Comparison of ENCODE assay signal across 19 cellular contexts in the genomic region with DNA sequence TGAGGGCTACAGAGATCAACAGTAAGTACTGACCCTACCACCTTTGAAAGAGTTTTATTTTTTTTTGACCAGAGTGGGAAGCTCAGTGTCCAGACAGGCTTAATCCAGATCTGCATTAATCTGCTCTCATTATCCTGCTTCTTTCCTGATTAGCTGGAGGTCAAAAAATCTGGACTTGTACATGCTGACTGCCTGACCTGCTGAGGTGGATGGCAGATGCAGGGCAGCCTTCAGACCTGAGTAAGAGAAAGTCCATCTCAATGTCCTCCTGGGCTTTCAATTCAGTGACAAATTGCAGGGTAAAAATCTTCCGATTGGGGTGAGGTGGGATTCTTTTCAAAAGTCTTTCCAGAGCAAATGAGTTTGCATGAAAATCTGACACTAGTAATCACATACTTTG.
DNase-seq lines count a peak whose midpoint lies in the region; ATAC-seq, FAIRE-seq and TF ChIP-seq lines count a peak whose summit lies in the region.
"Had no signal": no experiment of that assay in that cellular context is flagged by ENCODE, and none has a peak within 500 bp of the region (broad histone marks: within the 10 kb centered on the region; RNA-seq: fewer than 3 reads in every experiment).

No MANE protein-coding gene starts in this region.

- peaks cover 21% of the 10 kb centered on the region for H3K4me1 Mint-ChIP-seq in nephron progenitor cell
- H3K4me1 Mint-ChIP-seq: CD4-positive, CD25-positive, alpha-beta regulatory T cell; CD8-positive, alpha-beta memory T cell had no signal

- H3K4me1 ChIP-seq in IMR-90 (ENCODE audit: control insufficient read depth, insufficient read depth, low read length) = no peaks in the 10 kb centered on the region; the same call in 1 of the 2 replicates
- H3K4me1 ChIP-seq in hepatocyte (ENCODE audit: insufficient read depth) = no peaks in the 10 kb centered on the region
- H3K4me1 ChIP-seq: BE2C, HAP-1 had no signal

- H3K9me3 Mint-ChIP-seq in nephron progenitor cell = peaks cover 27% of the 10 kb centered on the region

- H4K8ac ChIP-seq in IMR-90 (ENCODE audit: low read depth in 2 of 2, low read length in 2 of 2) = peak overlapping the region in 1 of 2 experiments; percentile 17; a peak in 1 of 4 replicates

- no peaks in the 10 kb centered on the region for H3K79me1 ChIP-seq in IMR-90 (ENCODE audit: low read depth in 1 of 2, low read length in 2 of 2)

- H3K9ac ChIP-seq in IMR-90 (ENCODE audit: low read depth, low read length) = no peak overlapping the region

- no peak for ATAC-seq in IMR-90 (ENCODE audit: low read depth)
- ATAC-seq in HG03097 (IDR thresholded peaks at IDR 0.05; ENCODE audit: low FRiP score, unreplicated experiment) = no peak

- H4K20me1 ChIP-seq in IMR-90 (ENCODE audit: insufficient read depth, low read length) (no peaks in the 10 kb centered on the region), hepatocyte (ENCODE audit: insufficient read depth, poor library complexity, severe bottlenecking) (no peaks in the 10 kb centered on the region)

- no TSS peak for BruUV-seq in IMR-90 (replicated peaks; lab: Mats Ljungman, UMichigan)

- H3K4me3 Mint-ChIP-seq in nephron progenitor cell = no peak overlapping the region
- H3K4me3 Mint-ChIP-seq: CD4-positive, CD25-positive, alpha-beta regulatory T cell; CD8-positive, alpha-beta memory T cell had no signal

- no peak overlapping the region for H2AK9ac ChIP-seq in IMR-90 (replicated peaks; ENCODE audit: low read depth, low read length, poor library complexity)

- H3K27ac ChIP-seq in IMR-90 (ENCODE audit: insufficient read depth, low read length) (no peak overlapping the region), hepatocyte (no peak overlapping the region)

- H3K27me3 ChIP-seq in IMR-90 (ENCODE audit: control insufficient read depth, insufficient read depth, low read length) = no peaks in the 10 kb centered on the region
- H3K27me3 ChIP-seq in hepatocyte = no peaks in the 10 kb centered on the region
- H3K27me3 ChIP-seq: BE2C had no signal

- H3K79me2 ChIP-seq in hepatocyte = no peaks in the 10 kb centered on the region

- no peak overlapping the region for H3K4me2 ChIP-seq in IMR-90 (ENCODE audit: low read depth, low read length)
- no peak overlapping the region for H3K4me2 ChIP-seq in hepatocyte

- no peak for TF ChIP-seq POLR2A in IMR-90 (IDR thresholded peaks at IDR 0.05; ENCODE audit: low read depth, low read length)

- CTCF ChIA-PET in IMR-90 (lab: Yijun Ruan, JAX) = no interaction called here

- H3K18ac ChIP-seq in IMR-90 (ENCODE audit: low read depth, low read length) = no peak overlapping the region; the same call in 1 of the 2 replicates

- H2BK20ac ChIP-seq in IMR-90 (ENCODE audit: low read depth, low read length) = no peak overlapping the region; the same call in 1 of the 2 replicates

- no peaks in the 10 kb centered on the region for H3K27me3 Mint-ChIP-seq in nephron progenitor cell (ENCODE audit: low read depth, poor library complexity)
- H3K27me3 Mint-ChIP-seq: CD4-positive, CD25-positive, alpha-beta regulatory T cell; CD8-positive, alpha-beta memory T cell had no signal

- peak; percentile 82 for FAIRE-seq in D721Med (lab: Jason Lieb, UNC)
- FAIRE-seq: GM12892, GM18507 had no signal

- no peak for DNase-seq in D721Med (ENCODE audit: insufficient read length, low spot score)
- DNase-seq in IMR-90 = no peak
- peak; percentile 16 for DNase-seq in RPMI8226
- DNase-seq in nephron progenitor cell = no peak
- no peak for DNase-seq in hepatocyte (ENCODE audit: low spot score)
- no peak for DNase-seq in NCI-H1092 treated with DMSO at 0.1 percent for 48 hours (lab: John Stamatoyannopoulos, UW)
- DNase-seq: ACHN; BE2C; C1 segment of cervical spinal cord; CD4-positive, CD25-positive, alpha-beta regulatory T cell; CD8-positive, alpha-beta memory T cell; COR-L47; DMS79; GDM1; GOT3 had no signal

- peak overlapping the region; percentile 52; the same call in 1 of the 3 replicates for H2BK15ac ChIP-seq in IMR-90 (ENCODE audit: low read depth, low read length)

- peaks cover 23% of the 10 kb centered on the region for H3K36me3 Mint-ChIP-seq in nephron progenitor cell (ENCODE audit: low read depth)
- H3K36me3 Mint-ChIP-seq: CD4-positive, CD25-positive, alpha-beta regulatory T cell; CD8-positive, alpha-beta memory T cell had no signal

- POLR2A ChIA-PET in IMR-90 (lab: Charles Lee; ENCODE audit: unreplicated experiment) = no interaction called here

- in situ Hi-C loops in IMR-90 (cut with MboI; ENCODE audit: low sequenced_read_pairs) = no loop called here

- H2BK5ac ChIP-seq in IMR-90 (ENCODE audit: low read depth, low read length, poor library complexity, severe bottlenecking) = no peak overlapping the region

- no peaks in the 10 kb centered on the region for H3K9me3 ChIP-seq in IMR-90 (ENCODE audit: control insufficient read depth, insufficient read depth, low read length)
- H3K9me3 ChIP-seq in hepatocyte (ENCODE audit: low read depth) = no peaks in the 10 kb centered on the region
- H3K9me3 ChIP-seq: BE2C, HAP-1 had no signal

- H3K27ac Mint-ChIP-seq in nephron progenitor cell = peak overlapping the region; percentile 66
- H3K27ac Mint-ChIP-seq: CD4-positive, CD25-positive, alpha-beta regulatory T cell; CD8-positive, alpha-beta memory T cell had no signal

- 0 out of 2 replicates have a peak overlapping the region, but pooled peaks have one; percentile 52 for H3K14ac ChIP-seq in IMR-90 (replicated peaks; ENCODE audit: low read depth, low read length)

- TF ChIP-seq CTCF in D721Med (IDR thresholded peaks at IDR 0.05; ENCODE audit: insufficient read depth, missing control alignments) = no peak
- no peak for TF ChIP-seq CTCF in IMR-90 (conservative IDR thresholded peaks at IDR 0.05; ENCODE audit: low read depth, low read length)
- no peak for TF ChIP-seq CTCF in nephron progenitor cell (IDR thresholded peaks at IDR 0.05)
- no peak for TF ChIP-seq CTCF in hepatocyte (IDR thresholded peaks at IDR 0.05; ENCODE audit: poor library complexity)

- H4K5ac ChIP-seq in IMR-90 (ENCODE audit: low read depth, low read length) = no peak overlapping the region

- H3K9me2 ChIP-seq in hepatocyte (replicated peaks; ENCODE audit: insufficient read depth) = no peaks in the 10 kb centered on the region

- dilution Hi-C loops in IMR-90 (cut with HindIII; ENCODE audit: low sequenced_read_pairs, unreplicated experiment) = no loop called here

- no CpG with 5 or more reads among the region's 1 CpG for WGBS in IMR-90 (ENCODE audit: extremely low coverage in 2 of 2, insufficient read length in 1 of 2), 2 experiments
- WGBS in hepatocyte (ENCODE audit: low lambda C conversion rate, missing lambda C conversion rate) = 77% methylated on average over 1 of the region's 1 CpG

- no peak for TF ChIP-seq RAD21 in IMR-90 (IDR thresholded peaks at IDR 0.05; ENCODE audit: low read length)

- H3K56ac ChIP-seq in IMR-90 (ENCODE audit: extremely low read depth, insufficient read depth, low read length) = no peak overlapping the region

- H2AFZ ChIP-seq in IMR-90 (replicated peaks; ENCODE audit: low read length, poor library complexity) (no peak overlapping the region), hepatocyte (no peak overlapping the region)

- 0 out of 2 replicates have a peak overlapping the region, but pooled peaks have one; percentile 40 for H3K4ac ChIP-seq in IMR-90 (ENCODE audit: low read depth, low read length)

- H2AK5ac ChIP-seq in IMR-90 (ENCODE audit: low read depth, low read length) = no peak overlapping the region

- H4K91ac ChIP-seq in IMR-90 (ENCODE audit: insufficient read depth, low read depth, low read length) = no peak overlapping the region

- no peak overlapping the region for H3K23ac ChIP-seq in IMR-90 (ENCODE audit: low read depth, low read length)

- intact Hi-C loops in IMR-90 (cut with micrococcal nuclease) = loop anchor here (10.0 kb wide), 1 partner anchor 419 kb away; no protein-coding TSS in a partner anchor

- H3K4me3 ChIP-seq in IMR-90 (ENCODE audit: insufficient read depth, low read depth, low read length) (no peak overlapping the region), hepatocyte (no peak overlapping the region)
- H3K4me3 ChIP-seq: HAP-1 had no signal

- H2BK120ac ChIP-seq in IMR-90 (ENCODE audit: low read depth, low read length) = no peak overlapping the region; the same call in 1 of the 2 replicates

- no peaks in the 10 kb centered on the region for H3K9me1 ChIP-seq in IMR-90 (ENCODE audit: insufficient read depth, low read length)

- H3K36me3 ChIP-seq in IMR-90 (ENCODE audit: control insufficient read depth, insufficient read depth, low read length) = no peaks in the 10 kb centered on the region
- no peaks in the 10 kb centered on the region for H3K36me3 ChIP-seq in hepatocyte (replicated peaks; ENCODE audit: insufficient read depth, low read depth)
- H3K36me3 ChIP-seq: BE2C, HAP-1 had no signal

TF ChIP-seq in IMR-90, 13 proteins besides CTCF, POLR2A, EP300 and RAD21:
- TF ChIP-seq CHD1 (IDR thresholded peaks at IDR 0.05; ENCODE audit: low read depth, low read length) (no peak), CEBPB (IDR thresholded peaks at IDR 0.05; ENCODE audit: low read depth, low read length) (no peak), NFE2L2 (IDR thresholded peaks at IDR 0.05; ENCODE audit: low read depth, low read length) (no peak), MAZ (IDR thresholded peaks at IDR 0.05; ENCODE audit: borderline replicate concordance, low read depth, low read length) (no peak), MAFK (IDR thresholded peaks at IDR 0.05; ENCODE audit: low read depth, low read length) (no peak), SMC3 (IDR thresholded peaks at IDR 0.05; ENCODE audit: low read depth, low read length) (no peak)
- TF ChIP-seq, protein P1, sequence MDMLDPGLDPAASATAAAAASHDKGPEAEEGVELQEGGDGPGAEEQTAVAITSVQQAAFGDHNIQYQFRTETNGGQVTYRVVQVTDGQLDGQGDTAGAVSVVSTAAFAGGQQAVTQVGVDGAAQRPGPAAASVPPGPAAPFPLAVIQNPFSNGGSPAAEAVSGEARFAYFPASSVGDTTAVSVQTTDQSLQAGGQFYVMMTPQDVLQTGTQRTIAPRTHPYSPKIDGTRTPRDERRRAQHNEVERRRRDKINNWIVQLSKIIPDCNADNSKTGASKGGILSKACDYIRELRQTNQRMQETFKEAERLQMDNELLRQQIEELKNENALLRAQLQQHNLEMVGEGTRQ (IDR thresholded peaks at IDR 0.05; ENCODE audit: low read depth, low read length) = no peak
